28 cellular contexts compared by ENCODE assay signal in genomic region chr17:38970128-38970527, GRCh38. TPM values are rescaled to one million over a fixed set of nuclear protein-coding genes. Genes with fewer than 3 reads are reported as not detected.
A peak's percentile ranks its signal among the peaks of the same experiment; 100 is the strongest.
DNase-seq lines count a peak whose midpoint lies in the region; ATAC-seq and TF ChIP-seq lines count a peak whose summit lies in the region.
"Had no signal": no experiment of that assay in that cellular context is flagged by ENCODE, and none has a peak within 500 bp of the region (broad histone marks: within the 10 kb centered on the region; RNA-seq: fewer than 3 reads in every experiment).

No MANE protein-coding gene starts in this region.

- H3K4me3 Mint-ChIP-seq in glutamatergic neuron (ENCODE audit: unreplicated experiment) (no peak overlapping the region), neural progenitor cell (no peak overlapping the region)
- H3K4me3 Mint-ChIP-seq in naive thymus-derived CD4-positive, alpha-beta T cell: no peak overlapping the region
- H3K4me3 Mint-ChIP-seq: activated CD4-positive, alpha-beta memory T cell treated with anti-CD3 and anti-CD28 coated beads for 36 hours; activated naive CD4-positive, alpha-beta T cell treated with anti-CD3 and anti-CD28 coated beads, Interleukin-2, amount 50 U/mL, for 24 hours; natural killer cell treated with Interleukin-12 subunit alpha and Interleukin-12 subunit beta and Interleukin-15 and Interleukin-18, amount 100 ng/mL, for 72 hours had no signal

- H3K27ac Mint-ChIP-seq in glutamatergic neuron (ENCODE audit: unreplicated experiment) (no peak overlapping the region), neural progenitor cell (no peak overlapping the region)
- H3K27ac Mint-ChIP-seq in naive thymus-derived CD4-positive, alpha-beta T cell: no peak overlapping the region
- H3K27ac Mint-ChIP-seq: activated CD4-positive, alpha-beta memory T cell treated with anti-CD3 and anti-CD28 coated beads for 36 hours; activated naive CD4-positive, alpha-beta T cell treated with anti-CD3 and anti-CD28 coated beads, Interleukin-2, amount 50 U/mL, for 24 hours; activated T-helper 2 cell treated with anti-CD3 and anti-CD28 coated beads, Interferon-gamma antibody, Interleukin-2, Interleukin-4, amounts not matched to agents 10 μg/mL and 5 μg/mL and 100 μg/mL, durations not matched to agents 14 hours and 24 hours and 36 hours; natural killer cell treated with Interleukin-12 subunit alpha and Interleukin-12 subunit beta and Interleukin-15 and Interleukin-18, amount 100 ng/mL, for 72 hours had no signal

- H3K36me3 Mint-ChIP-seq in glutamatergic neuron (ENCODE audit: unreplicated experiment) (no peaks in the 10 kb centered on the region), neural progenitor cell (no peaks in the 10 kb centered on the region)
- H3K36me3 Mint-ChIP-seq in naive thymus-derived CD4-positive, alpha-beta T cell: no peaks in the 10 kb centered on the region
- H3K36me3 Mint-ChIP-seq: activated CD4-positive, alpha-beta memory T cell treated with anti-CD3 and anti-CD28 coated beads for 36 hours; activated naive CD4-positive, alpha-beta T cell treated with anti-CD3 and anti-CD28 coated beads, Interleukin-2, amount 50 U/mL, for 24 hours; natural killer cell treated with Interleukin-12 subunit alpha and Interleukin-12 subunit beta and Interleukin-15 and Interleukin-18, amount 100 ng/mL, for 72 hours had no signal

- H3K9ac ChIP-seq in DND-41 (ENCODE audit: low read depth, low read length) (no peak overlapping the region), neural progenitor cell (no peak overlapping the region)

- no peak overlapping the region for H3K4me2 ChIP-seq in DND-41 (ENCODE audit: insufficient read depth, low read length)
- no peak overlapping the region for H3K4me2 ChIP-seq in neural progenitor cell
- H3K4me2 ChIP-seq: hepatocyte, smooth muscle cell had no signal

- ATAC-seq in DND-41 (ENCODE audit: insufficient read depth, low read depth) (no peak), HG02852 (IDR thresholded peaks at IDR 0.05; ENCODE audit: unreplicated experiment) (no peak)
- no peak for ATAC-seq in naive thymus-derived CD4-positive, alpha-beta T cell
- ATAC-seq: GM12878; natural killer cell treated with Interleukin-12 subunit alpha and Interleukin-12 subunit beta and Interleukin-15 and Interleukin-18, amount 100 ng/mL, for 72 hours had no signal

- H3K27ac ChIP-seq in DND-41 (ENCODE audit: low read length): no peak overlapping the region
- H3K27ac ChIP-seq in neural progenitor cell: no peak overlapping the region
- no peak overlapping the region for H3K27ac ChIP-seq in naive thymus-derived CD4-positive, alpha-beta T cell (ENCODE audit: low read depth, low read length)
- H3K27ac ChIP-seq: hepatocyte, transverse colon had no signal

- H3K4me1 ChIP-seq in DND-41 (ENCODE audit: insufficient read depth, low read length) (no peaks in the 10 kb centered on the region), neural progenitor cell (no peaks in the 10 kb centered on the region)
- peaks cover 0 to 16% of the 10 kb centered on the region in 2 donors for H3K4me1 ChIP-seq in naive thymus-derived CD4-positive, alpha-beta T cell (ENCODE audit: control insufficient read depth in 2 of 2, insufficient read depth in 2 of 2, low read length in 2 of 2)

- H3K27me3 ChIP-seq in DND-41 (ENCODE audit: insufficient read depth, low read length, poor library complexity) (no peaks in the 10 kb centered on the region), neural progenitor cell (no peaks in the 10 kb centered on the region)
- H3K27me3 ChIP-seq in naive thymus-derived CD4-positive, alpha-beta T cell (ENCODE audit: control insufficient read depth in 2 of 2, insufficient read depth in 2 of 2, low read length in 2 of 2): no peaks in the 10 kb centered on the region
- H3K27me3 ChIP-seq: hepatocyte, transverse colon had no signal

- TF ChIP-seq CTCF in DND-41 (IDR thresholded peaks at IDR 0.05; ENCODE audit: borderline replicate concordance, extremely low read depth, low read length, poor library complexity, severe bottlenecking): peak; percentile 3
- peak; percentile 10 for TF ChIP-seq CTCF in glutamatergic neuron (IDR thresholded peaks at IDR 0.05; ENCODE audit: partially characterized antibody, unreplicated experiment)
- peak; percentile 15 for TF ChIP-seq CTCF in neural progenitor cell (IDR thresholded peaks at IDR 0.05)

- H3K9me3 Mint-ChIP-seq in glutamatergic neuron (ENCODE audit: unreplicated experiment): peaks cover 4% of the 10 kb centered on the region
- no peaks in the 10 kb centered on the region for H3K9me3 Mint-ChIP-seq in neural progenitor cell
- no peaks in the 10 kb centered on the region for H3K9me3 Mint-ChIP-seq in naive thymus-derived CD4-positive, alpha-beta T cell
- H3K9me3 Mint-ChIP-seq: activated CD4-positive, alpha-beta memory T cell treated with anti-CD3 and anti-CD28 coated beads for 36 hours; activated naive CD4-positive, alpha-beta T cell treated with anti-CD3 and anti-CD28 coated beads, Interleukin-2, amount 50 U/mL, for 24 hours; activated T-helper 2 cell treated with anti-CD3 and anti-CD28 coated beads, Interferon-gamma antibody, Interleukin-2, Interleukin-4, amounts not matched to agents 10 μg/mL and 5 μg/mL and 100 μg/mL, durations not matched to agents 14 hours and 24 hours and 36 hours; natural killer cell treated with Interleukin-12 subunit alpha and Interleukin-12 subunit beta and Interleukin-15 and Interleukin-18, amount 100 ng/mL, for 72 hours had no signal

- no peaks in the 10 kb centered on the region for H3K4me1 Mint-ChIP-seq in glutamatergic neuron (ENCODE audit: low read depth, unreplicated experiment)
- H3K4me1 Mint-ChIP-seq in neural progenitor cell: peaks cover 4% of the 10 kb centered on the region
- peaks cover 11 to 28% (median 15%) of the 10 kb centered on the region in 7 donors for H3K4me1 Mint-ChIP-seq in naive thymus-derived CD4-positive, alpha-beta T cell

- in situ Hi-C loops in SK-MEL-5 (cut with HindIII; ENCODE audit: low pct_unique_long_range_greater_than_20kb, low sequenced_read_pairs): no loop called here

- intact Hi-C loops in naive thymus-derived CD4-positive, alpha-beta T cell (cut with micrococcal nuclease): no loop called here

- H3K9me3 ChIP-seq in DND-41 (ENCODE audit: insufficient read depth, low read length, severe bottlenecking): no peaks in the 10 kb centered on the region
- no peaks in the 10 kb centered on the region for H3K9me3 ChIP-seq in neural progenitor cell (ENCODE audit: low read depth)
- no peaks in the 10 kb centered on the region for H3K9me3 ChIP-seq in naive thymus-derived CD4-positive, alpha-beta T cell (ENCODE audit: control insufficient read depth in 2 of 3, low read length in 3 of 3)
- H3K9me3 ChIP-seq: transverse colon had no signal

- H3K4me3 ChIP-seq in DND-41 (ENCODE audit: low read depth in 1 of 2, low read length in 2 of 2) (no peak overlapping the region), neural progenitor cell (no peak overlapping the region)
- H3K4me3 ChIP-seq in naive thymus-derived CD4-positive, alpha-beta T cell (ENCODE audit: low read length): no peak overlapping the region
- H3K4me3 ChIP-seq: GM12878, hepatocyte, smooth muscle cell, transverse colon had no signal

- POLR2A ChIA-PET in naive thymus-derived CD4-positive, alpha-beta T cell (lab: Charles Lee): no interaction called here

- CTCF ChIA-PET in naive thymus-derived CD4-positive, alpha-beta T cell (lab: Charles Lee): interaction anchor here (1.6 kb wide), 1 partner anchor 13 kb away, joined by 6 read pairs; no protein-coding TSS in a partner anchor

- H4K20me1 ChIP-seq in DND-41 (ENCODE audit: insufficient read depth, low read length) (no peaks in the 10 kb centered on the region), neural progenitor cell (ENCODE audit: low read depth) (no peaks in the 10 kb centered on the region)

- no peak for DNase-seq in DND-41
- peak; percentile 11 for DNase-seq in SK-MEL-5 (ENCODE audit: low read depth, low spot score)
- no peak for DNase-seq in glutamatergic neuron
- no peak for DNase-seq in neural progenitor cell (ENCODE audit: low spot score)
- no peak for DNase-seq in AG20443 (ENCODE audit: low spot score)
- no peak for DNase-seq in naive thymus-derived CD4-positive, alpha-beta T cell
- DNase-seq: activated CD4-positive, alpha-beta memory T cell treated with anti-CD3 and anti-CD28 coated beads for 36 hours; amygdala; C1 segment of cervical spinal cord; effector CD8-positive, alpha-beta T cell; foreskin melanocyte; GOT3; NCI-H2029 treated with DMSO at 0.1 percent for 48 hours; NCI-H345; T-helper 1 cell; transverse colon had no signal

- H3K27me3 Mint-ChIP-seq in glutamatergic neuron (ENCODE audit: unreplicated experiment): no peaks in the 10 kb centered on the region
- no peaks in the 10 kb centered on the region for H3K27me3 Mint-ChIP-seq in neural progenitor cell (ENCODE audit: insufficient read depth, low read depth)
- peaks cover 0 to 6% (median 0%) of the 10 kb centered on the region in 5 donors for H3K27me3 Mint-ChIP-seq in naive thymus-derived CD4-positive, alpha-beta T cell
- H3K27me3 Mint-ChIP-seq: activated CD4-positive, alpha-beta memory T cell treated with anti-CD3 and anti-CD28 coated beads for 36 hours; activated naive CD4-positive, alpha-beta T cell treated with anti-CD3 and anti-CD28 coated beads, Interleukin-2, amount 50 U/mL, for 24 hours; natural killer cell treated with Interleukin-12 subunit alpha and Interleukin-12 subunit beta and Interleukin-15 and Interleukin-18, amount 100 ng/mL, for 72 hours had no signal

- peaks cover 11% of the 10 kb centered on the region for H3F3A ChIP-seq in neural progenitor cell (ENCODE audit: low read depth)

- H2AFZ ChIP-seq in DND-41 (ENCODE audit: low read depth, low read length) (no peak overlapping the region), neural progenitor cell (replicated peaks) (no peak overlapping the region)
- H2AFZ ChIP-seq: hepatocyte had no signal

- H3K79me2 ChIP-seq in DND-41 (ENCODE audit: insufficient read depth, low read length) (no peaks in the 10 kb centered on the region), neural progenitor cell (ENCODE audit: low read depth) (no peaks in the 10 kb centered on the region)
- H3K79me2 ChIP-seq: hepatocyte had no signal

- H3K36me3 ChIP-seq in DND-41 (ENCODE audit: insufficient read depth, low read length): no peaks in the 10 kb centered on the region
- no peaks in the 10 kb centered on the region for H3K36me3 ChIP-seq in neural progenitor cell
- no peaks in the 10 kb centered on the region for H3K36me3 ChIP-seq in naive thymus-derived CD4-positive, alpha-beta T cell (ENCODE audit: control insufficient read depth in 2 of 3, insufficient read depth in 3 of 3, low read length in 3 of 3)
- H3K36me3 ChIP-seq: transverse colon had no signal

RNA-seq across cellular contexts. Expression of gene FBXO47, which starts 2.9 kb away (rescaled TPM):
- total RNA-seq in SK-MEL-5 (2014; rRNA removed; shearing (Covaris generic)): not detected in 2 replicates
- polyA plus RNA-seq in SK-MEL-5 (2015; cell fraction: cytosol; rRNA removed): not detected in 2 replicates
- not detected in 2 replicates for polyA plus RNA-seq in SK-MEL-5 (2015; cell fraction: nucleus; rRNA removed)
- total RNA-seq in glutamatergic neuron (ENCODE audit: unreplicated experiment) (not detected), neural progenitor cell (ENCODE audit: low replicate concordance) (not detected in 2 replicates)
- not detected for total RNA-seq in naive thymus-derived CD4-positive, alpha-beta T cell
- not detected for polyA plus RNA-seq in naive thymus-derived CD4-positive, alpha-beta T cell
- total RNA-seq: activated CD4-positive, alpha-beta memory T cell treated with anti-CD3 and anti-CD28 coated beads for 36 hours; activated T-helper 2 cell treated with anti-CD3 and anti-CD28 coated beads, Interferon-gamma antibody, Interleukin-2, Interleukin-4, amounts not matched to agents 10 μg/mL and 5 μg/mL and 100 μg/mL, durations not matched to agents 14 hours and 24 hours and 36 hours; bronchial epithelial cell; esophagus mucosa; GM12878; hepatocyte; lower leg skin; osteoblast; RPMI7951; smooth muscle cell; transverse colon had no signal
- polyA plus RNA-seq: hepatocyte, smooth muscle cell had no signal
